Comparison of ENCODE assay signal across 25 cellular contexts in the genomic region with DNA sequence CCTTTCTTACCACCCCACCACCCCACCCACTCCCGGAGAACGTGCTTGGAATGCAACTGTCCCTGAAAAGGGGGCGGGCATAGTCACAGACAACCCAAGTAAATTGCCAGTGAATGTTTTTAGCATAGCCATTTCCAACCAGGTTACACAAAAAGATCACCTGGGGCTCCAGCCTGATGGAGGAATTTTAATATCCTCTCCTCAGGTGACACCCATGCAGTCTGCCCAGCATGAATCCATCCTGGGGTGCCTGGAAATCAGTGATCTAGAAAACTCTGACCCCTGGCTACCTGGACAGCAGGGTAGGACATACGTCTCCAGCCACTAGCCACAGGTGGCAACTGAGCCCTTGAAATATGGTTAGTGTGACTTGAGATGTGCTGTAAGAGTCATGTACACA.
DNase-seq lines count a peak whose midpoint lies in the region; ATAC-seq, FAIRE-seq and TF ChIP-seq lines count a peak whose summit lies in the region.
"Had no signal": no experiment of that assay in that cellular context is flagged by ENCODE, and none has a peak within 500 bp of the region (broad histone marks: within the 10 kb centered on the region; RNA-seq: fewer than 3 reads in every experiment).

No MANE protein-coding gene starts in this region.

- no peak for TF ChIP-seq POLR2A in HepG2 (IDR thresholded peaks at IDR 0.05; ENCODE audit: insufficient read depth in 1 of 2, low read depth in 2 of 2, low read length in 2 of 2)
- no peak for TF ChIP-seq POLR2A in stomach (IDR thresholded peaks at IDR 0.05)

- no peak for ATAC-seq in HepG2
- ATAC-seq in GM19328 (IDR thresholded peaks at IDR 0.05; ENCODE audit: unreplicated experiment), result no peak
- ATAC-seq in GM21723 (IDR thresholded peaks at IDR 0.05; ENCODE audit: unreplicated experiment), result no peak
- ATAC-seq in GM21737 (IDR thresholded peaks at IDR 0.05; ENCODE audit: unreplicated experiment), result no peak
- ATAC-seq: foreskin keratinocyte; left ventricle myocardium superior; naive thymus-derived CD8-positive, alpha-beta T cell had no signal

- DNase-seq in coronary artery (ENCODE audit: low spot score) (no peak), HepG2 (ENCODE audit: low spot score) (no peak), stomach (no peak), NCI-H82 (lab: John Stamatoyannopoulos, UW) (no peak)
- DNase-seq: activated CD4-positive, alpha-beta T cell treated with anti-CD3 and anti-CD28 coated beads, Interleukin-2, amount 50 U/mL, for 48 hours; activated CD4-positive, CD25-positive, alpha-beta regulatory T cell; effector memory CD4-positive, alpha-beta T cell; foreskin keratinocyte; GF-D8; HFFc6; left ventricle myocardium superior; naive thymus-derived CD8-positive, alpha-beta T cell; NCI-H1048; NCI-H1930; NCI-H2227 treated with DMSO at 0.1 percent for 48 hours; NCI-H748 treated with DMSO at 0.1 percent for 48 hours; retina had no signal

- POLR2A ChIA-PET in HepG2 (lab: Yijun Ruan, JAX), result interaction anchor here (1.2 kb wide), 2 partner anchors 25 to 30 kb away, joined by 3 to 4 read pairs; no protein-coding TSS in a partner anchor

- H3K27me3 ChIP-seq in HUES48 (ENCODE audit: control insufficient read depth, insufficient read depth, low read length) (no peaks in the 10 kb centered on the region), HepG2 (ENCODE audit: control insufficient read depth in 1 of 2, insufficient read depth in 2 of 2, low read length in 2 of 2) (no peaks in the 10 kb centered on the region), stomach (no peaks in the 10 kb centered on the region)
- H3K27me3 ChIP-seq: BLaER1, foreskin keratinocyte had no signal

- no peak overlapping the region for H3K4me3 ChIP-seq in HUES48 (ENCODE audit: low read depth, low read length)
- H3K4me3 ChIP-seq in coronary artery, result peak overlapping the region; percentile 29
- no peak overlapping the region for H3K4me3 ChIP-seq in HepG2 (replicated peaks in 1 of 3; ENCODE audit: insufficient read depth in 1 of 3, low read depth in 2 of 3, low read length in 3 of 3)
- peak overlapping the region in 1 of 4 donors; percentile 19 for H3K4me3 ChIP-seq in stomach
- H3K4me3 ChIP-seq: BLaER1 had no signal

- TF ChIP-seq CTCF in coronary artery (IDR thresholded peaks at IDR 0.05), result no peak
- no peak for TF ChIP-seq CTCF in HepG2 (CRISPR knock-in tag; IDR thresholded peaks at IDR 0.05)
- no peak for TF ChIP-seq CTCF in stomach (IDR thresholded peaks at IDR 0.05)

- 56% methylated on average over 4 of the region's 4 CpGs for WGBS in HepG2 (ENCODE audit: low lambda C conversion rate)
- 51 to 63% (median 61%) methylated on average over 4 of the region's 4 CpGs for WGBS in stomach, 5 donors

- no TSS peak for BruUV-seq in HepG2 (replicated peaks; lab: Mats Ljungman, UMichigan)

- no peak for FAIRE-seq in HepG2 (lab: Jason Lieb, UNC)
- FAIRE-seq: colon, urothelium cell line had no signal

- H3K27ac ChIP-seq in HUES48 (ENCODE audit: low read depth, low read length), result peak overlapping the region; percentile 27
- peak overlapping the region; percentile 41 to 74 for H3K27ac ChIP-seq in coronary artery
- H3K27ac ChIP-seq in HepG2 (ENCODE audit: extremely low read length, insufficient read depth, low read length), result peak overlapping the region; percentile 43
- peak overlapping the region in 3 of 5 donors; percentile 86 to 95 (median 88) for H3K27ac ChIP-seq in stomach
- H3K27ac ChIP-seq: BLaER1, foreskin keratinocyte, RWPE1 had no signal

- no peak overlapping the region for H2AFZ ChIP-seq in HepG2 (ENCODE audit: low read length)

- H3K9me3 ChIP-seq in HUES48 (ENCODE audit: control insufficient read depth, insufficient read depth, low read length) (no peaks in the 10 kb centered on the region), HepG2 (ENCODE audit: low read length) (no peaks in the 10 kb centered on the region), stomach (no peaks in the 10 kb centered on the region)
- H3K9me3 ChIP-seq: BLaER1 had no signal

- no peaks in the 10 kb centered on the region for H4K20me1 ChIP-seq in HepG2 (ENCODE audit: insufficient read depth, low read length)
- H4K20me1 ChIP-seq: BLaER1 had no signal

- peak overlapping the region; percentile 37 for H3K4me2 ChIP-seq in HepG2 (ENCODE audit: low read depth, low read length)
- H3K4me2 ChIP-seq: BLaER1 had no signal

- peaks cover 64% of the 10 kb centered on the region for H3K79me2 ChIP-seq in HepG2 (ENCODE audit: insufficient read depth, low read length)

- H3K36me3 ChIP-seq in HUES48 (ENCODE audit: control insufficient read depth, insufficient read depth, low read length) (no peaks in the 10 kb centered on the region), HepG2 (replicated peaks in 1 of 2; ENCODE audit: control insufficient read depth in 1 of 2, insufficient read depth in 2 of 2, low read length in 2 of 2) (no peaks in the 10 kb centered on the region), stomach (no peaks in the 10 kb centered on the region)
- H3K36me3 ChIP-seq: BLaER1 had no signal

- in situ Hi-C loops in HepG2 (cut with HindIII; ENCODE audit: extremely low pct_ligation_motif_present, low pct_unique_long_range_greater_than_20kb), result no loop called here

- no peak for TF ChIP-seq RAD21 in HepG2 (CRISPR knock-in tag; IDR thresholded peaks at IDR 0.05)

- H3K9ac ChIP-seq in HUES48 (ENCODE audit: low read depth, low read length) (no peak overlapping the region), HepG2 (ENCODE audit: insufficient read depth, low read depth, low read length) (no peak overlapping the region)
- H3K9ac ChIP-seq: BLaER1 had no signal

- intact Hi-C loops in HepG2 (cut with micrococcal nuclease; ENCODE audit: unreplicated experiment) (loop anchor here (5.0 kb wide), 1 partner anchor 102 kb away; no protein-coding TSS in a partner anchor), stomach (cut with DNase I; ENCODE audit: low total_unique reads) (no loop called here)

- CTCF ChIA-PET in HepG2 (lab: Yijun Ruan, JAX; ENCODE audit: low intra/inter-chr PET ratio, low total read pairs), result no interaction called here

- H3K4me1 ChIP-seq in HUES48 (ENCODE audit: control insufficient read depth, insufficient read depth, low read length) (peaks cover 29% of the 10 kb centered on the region), HepG2 (ENCODE audit: insufficient read depth, low read length) (peaks cover 69% of the 10 kb centered on the region), stomach (peaks cover 55 to 87% (median 69%) of the 10 kb centered on the region in 4 donors)

- TF ChIP-seq EP300 in HepG2 (IDR thresholded peaks at IDR 0.05; ENCODE audit: low read depth in 2 of 2, low read length in 2 of 2) (no peak), HepG2 (CRISPR knock-in tag; IDR thresholded peaks at IDR 0.05; ENCODE audit: borderline replicate concordance) (no peak), stomach (IDR thresholded peaks at IDR 0.05) (no peak)

TF ChIP-seq in HepG2, 621 proteins besides CTCF, POLR2A, EP300 and RAD21:
- TF ChIP-seq, protein P1, sequence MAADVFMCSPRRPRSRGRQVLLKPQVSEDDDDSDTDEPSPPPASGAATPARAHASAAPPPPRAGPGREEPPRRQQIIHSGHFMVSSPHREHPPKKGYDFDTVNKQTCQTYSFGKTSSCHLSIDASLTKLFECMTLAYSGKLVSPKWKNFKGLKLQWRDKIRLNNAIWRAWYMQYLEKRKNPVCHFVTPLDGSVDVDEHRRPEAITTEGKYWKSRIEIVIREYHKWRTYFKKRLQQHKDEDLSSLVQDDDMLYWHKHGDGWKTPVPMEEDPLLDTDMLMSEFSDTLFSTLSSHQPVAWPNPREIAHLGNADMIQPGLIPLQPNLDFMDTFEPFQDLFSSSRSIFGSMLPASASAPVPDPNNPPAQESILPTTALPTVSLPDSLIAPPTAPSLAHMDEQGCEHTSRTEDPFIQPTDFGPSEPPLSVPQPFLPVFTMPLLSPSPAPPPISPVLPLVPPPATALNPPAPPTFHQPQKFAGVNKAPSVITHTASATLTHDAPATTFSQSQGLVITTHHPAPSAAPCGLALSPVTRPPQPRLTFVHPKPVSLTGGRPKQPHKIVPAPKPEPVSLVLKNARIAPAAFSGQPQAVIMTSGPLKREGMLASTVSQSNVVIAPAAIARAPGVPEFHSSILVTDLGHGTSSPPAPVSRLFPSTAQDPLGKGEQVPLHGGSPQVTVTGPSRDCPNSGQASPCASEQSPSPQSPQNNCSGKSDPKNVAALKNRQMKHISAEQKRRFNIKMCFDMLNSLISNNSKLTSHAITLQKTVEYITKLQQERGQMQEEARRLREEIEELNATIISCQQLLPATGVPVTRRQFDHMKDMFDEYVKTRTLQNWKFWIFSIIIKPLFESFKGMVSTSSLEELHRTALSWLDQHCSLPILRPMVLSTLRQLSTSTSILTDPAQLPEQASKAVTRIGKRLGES (CRISPR knock-in tag; IDR thresholded peaks at IDR 0.05; ENCODE audit: borderline replicate concordance), result no peak
- TF ChIP-seq CENPX (CRISPR knock-in tag; IDR thresholded peaks at IDR 0.05), result no peak
- TF ChIP-seq, protein P2, sequence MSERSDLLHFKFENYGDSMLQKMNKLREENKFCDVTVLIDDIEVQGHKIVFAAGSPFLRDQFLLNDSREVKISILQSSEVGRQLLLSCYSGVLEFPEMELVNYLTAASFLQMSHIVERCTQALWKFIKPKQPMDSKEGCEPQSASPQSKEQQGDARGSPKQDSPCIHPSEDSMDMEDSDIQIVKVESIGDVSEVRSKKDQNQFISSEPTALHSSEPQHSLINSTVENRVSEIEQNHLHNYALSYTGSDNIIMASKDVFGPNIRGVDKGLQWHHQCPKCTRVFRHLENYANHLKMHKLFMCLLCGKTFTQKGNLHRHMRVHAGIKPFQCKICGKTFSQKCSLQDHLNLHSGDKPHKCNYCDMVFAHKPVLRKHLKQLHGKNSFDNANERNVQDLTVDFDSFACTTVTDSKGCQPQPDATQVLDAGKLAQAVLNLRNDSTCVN (CRISPR knock-in tag; IDR thresholded peaks at IDR 0.05; ENCODE audit: borderline replicate concordance), result no peak
- TF ChIP-seq ZNF547 (CRISPR knock-in tag; IDR thresholded peaks at IDR 0.05), result no peak
- no peak for TF ChIP-seq ARHGAP35 (CRISPR knock-in tag; IDR thresholded peaks at IDR 0.05; ENCODE audit: borderline replicate concordance)
- TF ChIP-seq FOSL1 (CRISPR knock-in tag; IDR thresholded peaks at IDR 0.05; ENCODE audit: borderline replicate concordance), result no peak
- TF ChIP-seq, protein P3, sequence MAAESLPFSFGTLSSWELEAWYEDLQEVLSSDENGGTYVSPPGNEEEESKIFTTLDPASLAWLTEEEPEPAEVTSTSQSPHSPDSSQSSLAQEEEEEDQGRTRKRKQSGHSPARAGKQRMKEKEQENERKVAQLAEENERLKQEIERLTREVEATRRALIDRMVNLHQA (CRISPR knock-in tag; IDR thresholded peaks at IDR 0.05), result no peak

Comparison
In these comparisons a context has a peak if more than half of its experiments do, and no peak if none do; other contexts are left out.
1. H3K27ac ChIP-seq: peak in every context shown above with its lines; median percentile 88 in stomach; 58 in coronary artery; 43 in HepG2; 27 in HUES48.